Comparison of ENCODE assay signal across 1 cellular context in the genomic region with DNA sequence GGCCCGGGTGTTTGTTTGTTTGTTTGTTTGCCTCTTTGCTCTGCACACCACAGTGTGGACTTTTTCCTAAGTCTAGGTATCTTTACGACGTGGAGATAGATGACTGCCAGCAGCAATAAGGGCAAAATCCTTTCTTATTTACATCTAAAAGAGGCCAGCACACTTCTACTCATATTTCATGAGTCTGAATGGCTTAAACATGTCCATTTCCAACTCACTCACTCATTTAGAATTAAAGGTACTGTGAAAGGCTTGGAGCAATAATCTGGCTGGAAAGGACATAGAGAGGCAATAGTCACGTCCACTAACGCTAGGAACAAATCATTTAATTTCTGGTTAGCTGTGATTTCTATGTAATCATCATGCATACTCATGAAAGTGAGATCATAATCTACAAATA.
TF ChIP-seq lines count a peak whose summit lies in the region.

No MANE protein-coding gene starts in this region.

TF ChIP-seq in HepG2, 621 proteins besides CTCF, POLR2A, EP300 and RAD21:
- TF ChIP-seq, protein P1, sequence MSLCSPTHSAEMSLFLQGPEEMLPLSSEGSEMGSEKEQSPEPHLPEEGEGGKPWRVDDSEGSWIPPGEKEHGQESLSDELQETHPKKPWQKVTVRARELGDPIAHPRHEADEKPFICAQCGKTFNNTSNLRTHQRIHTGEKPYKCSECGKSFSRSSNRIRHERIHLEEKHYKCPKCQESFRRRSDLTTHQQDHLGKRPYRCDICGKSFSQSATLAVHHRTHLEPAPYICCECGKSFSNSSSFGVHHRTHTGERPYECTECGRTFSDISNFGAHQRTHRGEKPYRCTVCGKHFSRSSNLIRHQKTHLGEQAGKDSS (CRISPR knock-in tag; IDR thresholded peaks at IDR 0.05; ENCODE audit: borderline replicate concordance, low read depth), result no peak
- TF ChIP-seq, protein P2, sequence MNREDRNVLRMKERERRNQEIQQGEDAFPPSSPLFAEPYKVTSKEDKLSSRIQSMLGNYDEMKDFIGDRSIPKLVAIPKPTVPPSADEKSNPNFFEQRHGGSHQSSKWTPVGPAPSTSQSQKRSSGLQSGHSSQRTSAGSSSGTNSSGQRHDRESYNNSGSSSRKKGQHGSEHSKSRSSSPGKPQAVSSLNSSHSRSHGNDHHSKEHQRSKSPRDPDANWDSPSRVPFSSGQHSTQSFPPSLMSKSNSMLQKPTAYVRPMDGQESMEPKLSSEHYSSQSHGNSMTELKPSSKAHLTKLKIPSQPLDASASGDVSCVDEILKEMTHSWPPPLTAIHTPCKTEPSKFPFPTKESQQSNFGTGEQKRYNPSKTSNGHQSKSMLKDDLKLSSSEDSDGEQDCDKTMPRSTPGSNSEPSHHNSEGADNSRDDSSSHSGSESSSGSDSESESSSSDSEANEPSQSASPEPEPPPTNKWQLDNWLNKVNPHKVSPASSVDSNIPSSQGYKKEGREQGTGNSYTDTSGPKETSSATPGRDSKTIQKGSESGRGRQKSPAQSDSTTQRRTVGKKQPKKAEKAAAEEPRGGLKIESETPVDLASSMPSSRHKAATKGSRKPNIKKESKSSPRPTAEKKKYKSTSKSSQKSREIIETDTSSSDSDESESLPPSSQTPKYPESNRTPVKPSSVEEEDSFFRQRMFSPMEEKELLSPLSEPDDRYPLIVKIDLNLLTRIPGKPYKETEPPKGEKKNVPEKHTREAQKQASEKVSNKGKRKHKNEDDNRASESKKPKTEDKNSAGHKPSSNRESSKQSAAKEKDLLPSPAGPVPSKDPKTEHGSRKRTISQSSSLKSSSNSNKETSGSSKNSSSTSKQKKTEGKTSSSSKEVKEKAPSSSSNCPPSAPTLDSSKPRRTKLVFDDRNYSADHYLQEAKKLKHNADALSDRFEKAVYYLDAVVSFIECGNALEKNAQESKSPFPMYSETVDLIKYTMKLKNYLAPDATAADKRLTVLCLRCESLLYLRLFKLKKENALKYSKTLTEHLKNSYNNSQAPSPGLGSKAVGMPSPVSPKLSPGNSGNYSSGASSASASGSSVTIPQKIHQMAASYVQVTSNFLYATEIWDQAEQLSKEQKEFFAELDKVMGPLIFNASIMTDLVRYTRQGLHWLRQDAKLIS (CRISPR knock-in tag; IDR thresholded peaks at IDR 0.05), result no peak
- TF ChIP-seq SOX6 (IDR thresholded peaks at IDR 0.05) (no peak), SOX6 (CRISPR knock-in tag; IDR thresholded peaks at IDR 0.05) (no peak), ZNF12 (CRISPR knock-in tag; IDR thresholded peaks at IDR 0.05) (no peak), JDP2 (CRISPR knock-in tag; IDR thresholded peaks at IDR 0.05; ENCODE audit: borderline replicate concordance) (no peak), KDM2A (CRISPR knock-in tag; IDR thresholded peaks at IDR 0.05; ENCODE audit: borderline replicate concordance, low read depth) (no peak), ZNF160 (CRISPR knock-in tag; IDR thresholded peaks at IDR 0.05) (no peak)
- TF ChIP-seq, protein P3, sequence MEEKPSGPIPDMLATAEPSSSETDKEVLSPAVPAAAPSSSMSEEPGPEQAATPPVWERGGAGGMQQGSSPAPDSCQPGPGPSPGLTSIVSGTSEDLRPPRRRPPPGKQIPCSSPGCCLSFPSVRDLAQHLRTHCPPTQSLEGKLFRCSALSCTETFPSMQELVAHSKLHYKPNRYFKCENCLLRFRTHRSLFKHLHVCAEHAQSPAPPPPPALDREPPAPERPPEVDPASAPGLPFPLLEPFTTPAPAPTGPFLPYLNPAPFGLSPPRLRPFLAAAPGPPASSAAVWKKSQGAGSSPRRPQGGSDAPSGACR (CRISPR knock-in tag; IDR thresholded peaks at IDR 0.05), result no peak
- TF ChIP-seq, protein P4, sequence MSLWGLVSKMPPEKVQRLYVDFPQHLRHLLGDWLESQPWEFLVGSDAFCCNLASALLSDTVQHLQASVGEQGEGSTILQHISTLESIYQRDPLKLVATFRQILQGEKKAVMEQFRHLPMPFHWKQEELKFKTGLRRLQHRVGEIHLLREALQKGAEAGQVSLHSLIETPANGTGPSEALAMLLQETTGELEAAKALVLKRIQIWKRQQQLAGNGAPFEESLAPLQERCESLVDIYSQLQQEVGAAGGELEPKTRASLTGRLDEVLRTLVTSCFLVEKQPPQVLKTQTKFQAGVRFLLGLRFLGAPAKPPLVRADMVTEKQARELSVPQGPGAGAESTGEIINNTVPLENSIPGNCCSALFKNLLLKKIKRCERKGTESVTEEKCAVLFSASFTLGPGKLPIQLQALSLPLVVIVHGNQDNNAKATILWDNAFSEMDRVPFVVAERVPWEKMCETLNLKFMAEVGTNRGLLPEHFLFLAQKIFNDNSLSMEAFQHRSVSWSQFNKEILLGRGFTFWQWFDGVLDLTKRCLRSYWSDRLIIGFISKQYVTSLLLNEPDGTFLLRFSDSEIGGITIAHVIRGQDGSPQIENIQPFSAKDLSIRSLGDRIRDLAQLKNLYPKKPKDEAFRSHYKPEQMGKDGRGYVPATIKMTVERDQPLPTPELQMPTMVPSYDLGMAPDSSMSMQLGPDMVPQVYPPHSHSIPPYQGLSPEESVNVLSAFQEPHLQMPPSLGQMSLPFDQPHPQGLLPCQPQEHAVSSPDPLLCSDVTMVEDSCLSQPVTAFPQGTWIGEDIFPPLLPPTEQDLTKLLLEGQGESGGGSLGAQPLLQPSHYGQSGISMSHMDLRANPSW (CRISPR knock-in tag; IDR thresholded peaks at IDR 0.05; ENCODE audit: borderline replicate concordance), result no peak
- TF ChIP-seq, protein P5, sequence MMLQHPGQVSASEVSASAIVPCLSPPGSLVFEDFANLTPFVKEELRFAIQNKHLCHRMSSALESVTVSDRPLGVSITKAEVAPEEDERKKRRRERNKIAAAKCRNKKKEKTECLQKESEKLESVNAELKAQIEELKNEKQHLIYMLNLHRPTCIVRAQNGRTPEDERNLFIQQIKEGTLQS (CRISPR knock-in tag; IDR thresholded peaks at IDR 0.05), result no peak
- TF ChIP-seq, protein P6, sequence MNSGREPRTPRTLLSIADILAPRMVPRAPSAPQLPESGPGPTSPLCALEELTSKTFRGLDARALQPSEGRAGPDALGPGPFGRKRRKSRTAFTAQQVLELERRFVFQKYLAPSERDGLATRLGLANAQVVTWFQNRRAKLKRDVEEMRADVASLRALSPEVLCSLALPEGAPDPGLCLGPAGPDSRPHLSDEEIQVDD (CRISPR knock-in tag; IDR thresholded peaks at IDR 0.05; ENCODE audit: borderline replicate concordance), result no peak
